Comparison of ENCODE assay signal across 27 cellular contexts in genomic region chr15:39285663-39286062, GRCh38.
"Had no signal": no experiment of that assay in that cellular context is flagged by ENCODE, and none has a peak within 500 bp of the region (broad histone marks: within the 10 kb centered on the region; RNA-seq: fewer than 3 reads in every experiment).

No MANE protein-coding gene starts in this region.

- H3K27me3 ChIP-seq: cardiac muscle cell, colonic mucosa, foreskin keratinocyte, heart left ventricle, ovary, suprapubic skin, tibial nerve had no signal

- H3K4me1 ChIP-seq: colonic mucosa, left lung, prostate gland, suprapubic skin had no signal

- H3K36me3 ChIP-seq: cardiac muscle cell, colonic mucosa, heart left ventricle, left lung, ovary, prostate gland, suprapubic skin, tibial nerve had no signal

- DNase-seq: activated CD4-positive, alpha-beta T cell treated with anti-CD3 and anti-CD28 coated beads for 4 hours; activated CD4-positive, alpha-beta T cell treated with anti-CD3 and anti-CD28 coated beads, Interleukin-2, amount 50 U/mL, for 4 hours; activated naive CD4-positive, alpha-beta T cell; activated T-cell treated with anti-CD3 and anti-CD28 coated beads for 4 hours; activated T-cell treated with anti-CD3 and anti-CD28 coated beads, Interleukin-2, amount 50 U/mL, for 72 hours; aorta; cerebellar nuclear complex; colonic mucosa; effector memory CD4-positive, alpha-beta T cell; foreskin keratinocyte; heart left ventricle; hypothalamus; immature natural killer cell; left lung; natural killer cell; ovary; retina; stimulated activated naive CD4-positive, alpha-beta T cell; SW 1271; T-helper 9 cell had no signal

- H3K27ac ChIP-seq: cardiac muscle cell, colonic mucosa, foreskin keratinocyte, heart left ventricle, left lung, ovary, prostate gland, suprapubic skin, VCaP had no signal

- H3K4me3 ChIP-seq: cardiac muscle cell, colonic mucosa, heart left ventricle, left lung, ovary, prostate gland, suprapubic skin, tibial nerve had no signal

- ATAC-seq: activated naive CD4-positive, alpha-beta T cell treated with anti-CD3 and anti-CD28 coated beads, Interleukin-2, amount 50 U/mL, for 72 hours; activated T-cell treated with anti-CD3 and anti-CD28 coated beads, Interleukin-2, amount 50 U/mL, for 72 hours; foreskin keratinocyte; heart left ventricle; natural killer cell; sciatic nerve had no signal

- H3K9me3 ChIP-seq: colonic mucosa, left lung, ovary, prostate gland, suprapubic skin had no signal
